In genomic region chr3:167866321-167866720, GRCh38 we compare ENCODE assay signal across 19 cellular contexts.
"Had no signal": no experiment of that assay in that cellular context is flagged by ENCODE, and none has a peak within 500 bp of the region (broad histone marks: within the 10 kb centered on the region; RNA-seq: fewer than 3 reads in every experiment).

No MANE protein-coding gene starts in this region.

- H3K27me3 Mint-ChIP-seq: stimulated activated naive B cell treated with anti-CD40 and anti-IgM and Interleukin-4, amounts not matched to agents 10 μg/mL and 1 μg/mL and 100 μg/mL, for 72 hours had no signal

- DNase-seq: activated CD4-positive, CD25-positive, alpha-beta regulatory T cell; activated effector memory CD4-positive, alpha-beta T cell treated with Interleukin-2 at 50 U/mL for 16 hours; activated T-cell treated with anti-CD3 and anti-CD28 coated beads, Interleukin-2, amount 50 U/mL, for 1 hour; brain microvascular endothelial cell; dorsolateral prefrontal cortex; foreskin fibroblast; mesenchymal stem cell; occipital lobe; sigmoid colon; stimulated activated CD4-positive, alpha-beta T cell treated with anti-CD3 and anti-CD28 coated beads, Interleukin-2, amount 100 ng/mL, for 24 hours; stimulated activated naive B cell treated with anti-CD40 and anti-IgM and Interleukin-4, amounts not matched to agents 10 μg/mL and 1 μg/mL and 100 μg/mL, for 72 hours; substantia nigra had no signal

- H3K4me3 ChIP-seq: dorsolateral prefrontal cortex, prostate gland, sigmoid colon had no signal

- H3K4me3 Mint-ChIP-seq: nephron; stimulated activated naive B cell treated with anti-CD40 and anti-IgM and Interleukin-4, amounts not matched to agents 10 μg/mL and 1 μg/mL and 100 μg/mL, for 72 hours had no signal

- H3K4me1 ChIP-seq: prostate gland, sigmoid colon had no signal

- H3K27ac ChIP-seq: brain microvascular endothelial cell, dorsolateral prefrontal cortex, prostate gland, sigmoid colon had no signal

- H3K36me3 Mint-ChIP-seq: activated naive CD4-positive, alpha-beta T cell treated with anti-CD3 and anti-CD28 coated beads, Interleukin-2, amount 50 U/mL, for 72 hours; stimulated activated naive B cell treated with anti-CD40 and anti-IgM and Interleukin-4, amounts not matched to agents 10 μg/mL and 1 μg/mL and 100 μg/mL, for 72 hours had no signal

- FAIRE-seq: endometrium, islet of Langerhans had no signal

- ATAC-seq: activated naive CD4-positive, alpha-beta T cell treated with anti-CD3 and anti-CD28 coated beads, Interleukin-2, amount 50 U/mL, for 72 hours; esophagus mucosa; left lobe of liver; stimulated activated naive B cell treated with anti-CD40 and anti-IgM and Interleukin-4, amounts not matched to agents 10 μg/mL and 1 μg/mL and 100 μg/mL, for 72 hours had no signal

- H3K9me3 ChIP-seq: prostate gland, sigmoid colon had no signal

- H3K27ac Mint-ChIP-seq: activated naive CD4-positive, alpha-beta T cell treated with anti-CD3 and anti-CD28 coated beads, Interleukin-2, amount 50 U/mL, for 72 hours; nephron; stimulated activated naive B cell treated with anti-CD40 and anti-IgM and Interleukin-4, amounts not matched to agents 10 μg/mL and 1 μg/mL and 100 μg/mL, for 72 hours had no signal

- H3K9me3 Mint-ChIP-seq: activated naive CD4-positive, alpha-beta T cell treated with anti-CD3 and anti-CD28 coated beads, Interleukin-2, amount 50 U/mL, for 72 hours; nephron had no signal
